Comparison of ENCODE assay signal across 2 cellular contexts in genomic region chr6:40353197-40353966, GRCh38.
TF ChIP-seq lines count a peak whose summit lies in the region.

No MANE protein-coding gene starts in this region.

TF ChIP-seq in HCT116, 20 proteins besides CTCF, POLR2A, EP300 and RAD21:
- TF ChIP-seq EZH2phosphoT487 (IDR thresholded peaks at IDR 0.05; ENCODE audit: borderline replicate concordance) = no peak
- TF ChIP-seq ZFX (IDR thresholded peaks at IDR 0.05) = no peak

TF ChIP-seq in H1, 55 proteins besides CTCF, POLR2A, EP300 and RAD21:
- TF ChIP-seq SIRT6 (IDR thresholded peaks at IDR 0.05; ENCODE audit: low read length) = no peak
- TF ChIP-seq CHD2 (IDR thresholded peaks at IDR 0.05; ENCODE audit: low read length) = no peak
- no peak for TF ChIP-seq ZNF274 (IDR thresholded peaks at IDR 0.05; ENCODE audit: borderline replicate concordance, extremely low read depth, low read length)
- TF ChIP-seq TEAD4 (IDR thresholded peaks at IDR 0.05; ENCODE audit: low read depth, low read length) = no peak
- TF ChIP-seq HDAC2 (IDR thresholded peaks at IDR 0.05; ENCODE audit: borderline replicate concordance in 1 of 2, low read depth in 2 of 2, low read length in 2 of 2) = no peak
- TF ChIP-seq KDM5A (IDR thresholded peaks at IDR 0.05; ENCODE audit: low read length) = no peak
- TF ChIP-seq RFX5 (IDR thresholded peaks at IDR 0.05; ENCODE audit: borderline replicate concordance, low read depth, low read length) = no peak
- TF ChIP-seq RNF2 (IDR thresholded peaks at IDR 0.05; ENCODE audit: borderline replicate concordance, low read depth, low read length, missing control alignments, poor library complexity, severe bottlenecking) = no peak
